Comparison of ENCODE assay signal across 29 cellular contexts in genomic region chr6:148829415-148830101, GRCh38.
DNase-seq lines count a peak whose midpoint lies in the region; ATAC-seq, FAIRE-seq and TF ChIP-seq lines count a peak whose summit lies in the region.
"Had no signal": no experiment of that assay in that cellular context is flagged by ENCODE, and none has a peak within 500 bp of the region (broad histone marks: within the 10 kb centered on the region; RNA-seq: fewer than 3 reads in every experiment).

No MANE protein-coding gene starts in this region.

- H3K9ac ChIP-seq in OCI-LY3 (ENCODE audit: low read length) (peak overlapping the region; percentile 62), fibroblast of lung (ENCODE audit: insufficient read depth, low read length) (no peak overlapping the region)

- H3K4me2 ChIP-seq in OCI-LY3 (ENCODE audit: low read length) = peak overlapping the region; percentile 94
- H3K4me2 ChIP-seq in fibroblast of lung (ENCODE audit: extremely low read depth, insufficient read depth, low read length) = peak overlapping the region; percentile 8
- H3K4me2 ChIP-seq in PC-9 = no peak overlapping the region

- peaks cover 44% of the 10 kb centered on the region for H3K4me1 ChIP-seq in OCI-LY3 (ENCODE audit: low read length)
- H3K4me1 ChIP-seq in fibroblast of lung (ENCODE audit: control insufficient read depth, extremely low read depth, insufficient read depth, low read length) = peaks cover 5% of the 10 kb centered on the region
- H3K4me1 ChIP-seq in small intestine (ENCODE audit: control insufficient read depth in 2 of 2, insufficient read depth in 1 of 2, low read depth in 1 of 2, low read length in 1 of 2) = no peaks in the 10 kb centered on the region
- H3K4me1 ChIP-seq in PC-9 (replicated peaks; ENCODE audit: insufficient read depth) = no peaks in the 10 kb centered on the region
- peaks cover 0 to 7% of the 10 kb centered on the region in 2 donors for H3K4me1 ChIP-seq in breast epithelium
- H3K4me1 ChIP-seq: lower lobe of right lung, pancreas, right atrium auricular region had no signal

- no peak for DNase-seq in GM12891 (ENCODE audit: insufficient read length, low spot score)
- DNase-seq in fibroblast of lung (ENCODE audit: low read depth in 2 of 2) = no peak
- DNase-seq in small intestine = peak; percentile 6
- no peak for DNase-seq in PC-9
- DNase-seq in NCI-H1105 treated with DMSO at 0.1 percent for 48 hours (lab: John Stamatoyannopoulos, UW) = no peak
- DNase-seq in breast epithelium (ENCODE audit: low spot score in 2 of 2) = no peak
- DNase-seq: activated CD4-positive, alpha-beta T cell treated with anti-CD3 and anti-CD28 coated beads for 48 hours; activated CD8-positive, alpha-beta memory T cell treated with anti-CD3 and anti-CD28 coated beads for 24 hours; activated gamma-delta T cell treated with Interleukin-2 at 50 U/mL for 16 hours; activated T-cell treated with anti-CD3 and anti-CD28 coated beads, Interleukin-2, amount 50 U/mL, for 1 hour; DMS 273 treated with DMSO at 0.1 percent for 48 hours; GOT3; head of caudate nucleus; KBM-7; kidney glomerular epithelial cell; lower lobe of right lung; NCI-H1417 treated with DMSO at 0.1 percent for 48 hours; NCI-H2081; NCI-H226; nephron progenitor cell; pancreas; stimulated activated CD4-positive, alpha-beta T cell treated with anti-CD3 and anti-CD28 coated beads, Interleukin-4, amount 100 ng/mL, for 4 hours; stimulated activated naive CD4-positive, alpha-beta T cell had no signal

- POLR2A ChIA-PET in PC-9 (lab: Charles Lee; ENCODE audit: unreplicated experiment) = no interaction called here

- H3K27ac ChIP-seq in OCI-LY3 (ENCODE audit: low read length) (peak overlapping the region; percentile 91), fibroblast of lung (ENCODE audit: insufficient read depth, low read length) (no peak overlapping the region), small intestine (ENCODE audit: low read depth in 1 of 2, low read length in 1 of 2) (no peak overlapping the region), PC-9 (no peak overlapping the region), breast epithelium (no peak overlapping the region)
- H3K27ac ChIP-seq: C4-2B, lower lobe of right lung, pancreas, right atrium auricular region, SK-N-MC, VCaP had no signal

- H3K79me2 ChIP-seq in OCI-LY3 (ENCODE audit: low read length) (peaks cover 12% of the 10 kb centered on the region; the same call in 1 of the 2 replicates), fibroblast of lung (ENCODE audit: control insufficient read depth, insufficient read depth, low read length) (no peaks in the 10 kb centered on the region), PC-9 (ENCODE audit: low read depth) (no peaks in the 10 kb centered on the region)

- BruUV-seq in PC-9 (replicated peaks; lab: Mats Ljungman, UMichigan) = no TSS peak

- no peaks in the 10 kb centered on the region for H3K9me2 ChIP-seq in PC-9 (ENCODE audit: insufficient read depth)

- H3K36me3 ChIP-seq in OCI-LY3 (replicated peaks; ENCODE audit: low read depth, low read length) (peaks cover 4% of the 10 kb centered on the region), fibroblast of lung (ENCODE audit: control insufficient read depth, insufficient read depth, low read length) (no peaks in the 10 kb centered on the region), small intestine (ENCODE audit: control insufficient read depth in 2 of 2, insufficient read depth in 2 of 2, low read length in 2 of 2) (no peaks in the 10 kb centered on the region), PC-9 (ENCODE audit: low read depth) (no peaks in the 10 kb centered on the region), breast epithelium (no peaks in the 10 kb centered on the region)
- H3K36me3 ChIP-seq: lower lobe of right lung, pancreas, right atrium auricular region had no signal

- no peaks in the 10 kb centered on the region for H3F3A ChIP-seq in PC-9 (ENCODE audit: insufficient read depth, low read depth)

- H3K4me3 ChIP-seq in OCI-LY3 (ENCODE audit: low read length) (peak overlapping the region; percentile 71), fibroblast of lung (replicated peaks in 1 of 4; ENCODE audit: control extremely low read depth in 1 of 4, insufficient read depth in 1 of 4, low read depth in 3 of 4, low read length in 4 of 4) (no peak overlapping the region), small intestine (ENCODE audit: low read depth in 1 of 2, low read length in 2 of 2) (no peak overlapping the region), PC-9 (no peak overlapping the region), breast epithelium (no peak overlapping the region)
- H3K4me3 ChIP-seq: lower lobe of right lung, pancreas, right atrium auricular region, SK-N-MC had no signal

- H3K9me3 ChIP-seq in OCI-LY3 (ENCODE audit: insufficient read depth, low read length) = no peaks in the 10 kb centered on the region
- H3K9me3 ChIP-seq in fibroblast of lung (ENCODE audit: control insufficient read depth, insufficient read depth, low read depth, low read length) = no peaks in the 10 kb centered on the region
- H3K9me3 ChIP-seq in small intestine (ENCODE audit: control insufficient read depth, low read depth) = no peaks in the 10 kb centered on the region
- no peaks in the 10 kb centered on the region for H3K9me3 ChIP-seq in PC-9 (ENCODE audit: insufficient read depth, low read depth)
- no peaks in the 10 kb centered on the region for H3K9me3 ChIP-seq in breast epithelium
- H3K9me3 ChIP-seq: lower lobe of right lung, pancreas, right atrium auricular region had no signal

- no peaks in the 10 kb centered on the region for H3K27me3 ChIP-seq in OCI-LY3 (ENCODE audit: low read depth, low read length)
- H3K27me3 ChIP-seq in fibroblast of lung (ENCODE audit: control insufficient read depth, insufficient read depth, low read length) = no peaks in the 10 kb centered on the region
- H3K27me3 ChIP-seq in small intestine (ENCODE audit: control insufficient read depth in 2 of 2, insufficient read depth in 2 of 2, low read length in 2 of 2) = no peaks in the 10 kb centered on the region
- no peaks in the 10 kb centered on the region for H3K27me3 ChIP-seq in PC-9 (ENCODE audit: insufficient read depth, low read depth)
- H3K27me3 ChIP-seq in breast epithelium = no peaks in the 10 kb centered on the region
- H3K27me3 ChIP-seq: pancreas, right atrium auricular region had no signal

- TF ChIP-seq CTCF in OCI-LY3 (IDR thresholded peaks at IDR 0.05; ENCODE audit: low read depth, low read length) (no peak), fibroblast of lung (conservative IDR thresholded peaks at IDR 0.05 in 1 of 2, IDR thresholded peaks at IDR 0.05 in 1 of 2; ENCODE audit: low read depth in 1 of 2, low read length in 2 of 2) (no peak), PC-9 (conservative IDR thresholded peaks at IDR 0.05) (no peak), breast epithelium (IDR thresholded peaks at IDR 0.05) (no peak)

- intact Hi-C loops in PC-9 (cut with micrococcal nuclease; ENCODE audit: unreplicated experiment) = no loop called here
- intact Hi-C loops in breast epithelium (cut with DNase I; ENCODE audit: low total_unique reads) = no loop called here

- FAIRE-seq in GM12891 (lab: Jason Lieb, UNC) = peak; percentile 31
- FAIRE-seq in small intestine (lab: Jason Lieb, UNC) = no peak
- FAIRE-seq: pancreas had no signal

- H2AFZ ChIP-seq in OCI-LY3 (ENCODE audit: low read depth, low read length) (no peak overlapping the region), fibroblast of lung (ENCODE audit: low read length) (no peak overlapping the region), PC-9 (no peak overlapping the region)

- no peaks in the 10 kb centered on the region for H4K20me1 ChIP-seq in OCI-LY3 (ENCODE audit: insufficient read depth, low read length)
- no peaks in the 10 kb centered on the region for H4K20me1 ChIP-seq in fibroblast of lung (ENCODE audit: control insufficient read depth, extremely low read depth, insufficient read depth, low read length)
- H4K20me1 ChIP-seq in PC-9 (ENCODE audit: insufficient read depth) = no peaks in the 10 kb centered on the region

- WGBS in small intestine, 3 donors = 76 to 86% (median 85%) methylated on average over 4 of the region's 4 CpGs

- TF ChIP-seq POLR2A in GM12891 (IDR thresholded peaks at IDR 0.05; ENCODE audit: low read depth, low read length) (no peak), breast epithelium (IDR thresholded peaks at IDR 0.05) (no peak)

- CTCF ChIA-PET in PC-9 (lab: Charles Lee) = no interaction called here

- no peak for ATAC-seq in HG03354 (IDR thresholded peaks at IDR 0.05; ENCODE audit: poor library complexity, severe bottlenecking, unreplicated experiment)
- ATAC-seq: lower lobe of right lung, pancreas had no signal

TF ChIP-seq in GM12891, 5 proteins besides CTCF, POLR2A, EP300 and RAD21:
- TF ChIP-seq POLR2AphosphoS5 (IDR thresholded peaks at IDR 0.05; ENCODE audit: low read depth, low read length) = no peak
- no peak for TF ChIP-seq PAX5 (IDR thresholded peaks at IDR 0.05; ENCODE audit: insufficient read depth, low read length, severe bottlenecking)
- no peak for TF ChIP-seq POU2F2 (IDR thresholded peaks at IDR 0.05; ENCODE audit: low read depth, low read length)
- TF ChIP-seq SPI1 (IDR thresholded peaks at IDR 0.05; ENCODE audit: low read depth, low read length) = no peak
